In genomic region chr3:194009892-194010533, GRCh38 we compare ENCODE assay signal across 18 cellular contexts.
DNase-seq lines count a peak whose midpoint lies in the region; ATAC-seq, FAIRE-seq and TF ChIP-seq lines count a peak whose summit lies in the region.
"Had no signal": no experiment of that assay in that cellular context is flagged by ENCODE, and none has a peak within 500 bp of the region (broad histone marks: within the 10 kb centered on the region; RNA-seq: fewer than 3 reads in every experiment).

No MANE protein-coding gene starts in this region.

- H4K20me1 ChIP-seq in HCT116 (ENCODE audit: insufficient read depth), result no peaks in the 10 kb centered on the region

- no peak overlapping the region for H2BK5ac ChIP-seq in mesendoderm (ENCODE audit: low read length)

- no peaks in the 10 kb centered on the region for H3K79me1 ChIP-seq in mesendoderm (ENCODE audit: low read length)

- TF ChIP-seq POLR2A in HCT116 (IDR thresholded peaks at IDR 0.05; ENCODE audit: borderline replicate concordance, extremely low read depth, insufficient read depth, insufficient read length), result no peak

- no peak overlapping the region for H4K8ac ChIP-seq in mesendoderm (ENCODE audit: low read depth, low read length)

- H3K4me3 Mint-ChIP-seq in Calu3 (ENCODE audit: low read depth, unreplicated experiment) (no peak overlapping the region), WTC11 (no peak overlapping the region)
- H3K4me3 Mint-ChIP-seq: activated T-helper 17 cell treated with anti-CD3 and anti-CD28 coated beads, Interleukin-2, amount 50 U/mL, for 72 hours had no signal

- TF ChIP-seq CTCF in Calu3 (IDR thresholded peaks at IDR 0.05; ENCODE audit: unreplicated experiment) (no peak), HCT116 (IDR thresholded peaks at IDR 0.05 in 2 of 3, conservative IDR thresholded peaks at IDR 0.05 in 1 of 3; ENCODE audit: borderline replicate concordance in 1 of 3, insufficient read depth in 1 of 3, low read depth in 2 of 3, low read length in 2 of 3) (peak in 1 of 3 experiments; percentile 19; a peak in 2 of 6 replicates), WTC11 (IDR thresholded peaks at IDR 0.05) (no peak)

- no peak overlapping the region for H3K4ac ChIP-seq in mesendoderm (ENCODE audit: low read depth, low read length)

- POLR2A ChIA-PET in HCT116 (lab: Charles Lee), result no interaction called here
- POLR2A ChIA-PET in WTC11 (lab: Charles Lee), result interaction anchor here (0.9 kb wide), 1 partner anchor 125 kb away, joined by 3 read pairs; no protein-coding TSS in a partner anchor

- H3K9ac ChIP-seq in HCT116 (ENCODE audit: low read length), result no peak overlapping the region
- H3K9ac ChIP-seq in mesendoderm (ENCODE audit: low read length), result no peak overlapping the region

- H3K4me3 ChIP-seq in HCT116 (replicated peaks in 1 of 2; ENCODE audit: low read depth in 1 of 2, low read length in 2 of 2) (no peak overlapping the region), mesendoderm (ENCODE audit: low read length) (no peak overlapping the region)
- H3K4me3 ChIP-seq: esophagus muscularis mucosa, K562, SJCRH30 had no signal

- H3K56ac ChIP-seq in mesendoderm (ENCODE audit: low read length), result no peak overlapping the region

- H3K9me3 Mint-ChIP-seq in Calu3 (ENCODE audit: low read depth, unreplicated experiment), result no peaks in the 10 kb centered on the region
- no peaks in the 10 kb centered on the region for H3K9me3 Mint-ChIP-seq in WTC11
- H3K9me3 Mint-ChIP-seq: activated T-helper 17 cell treated with anti-CD3 and anti-CD28 coated beads, Interleukin-2, amount 50 U/mL, for 72 hours had no signal

- TF ChIP-seq RAD21 in HCT116 (IDR thresholded peaks at IDR 0.05; ENCODE audit: low read depth), result no peak

- H3K9me3 ChIP-seq in HCT116 (ENCODE audit: control insufficient read depth in 1 of 2, insufficient read depth in 1 of 2, low read depth in 1 of 2, low read length in 2 of 2), result no peaks in the 10 kb centered on the region
- H3K9me3 ChIP-seq: esophagus muscularis mucosa, SJCRH30 had no signal

- no peak overlapping the region for H3K18ac ChIP-seq in mesendoderm (ENCODE audit: low read length)

- no peak overlapping the region for H3K27ac ChIP-seq in HCT116 (ENCODE audit: low read depth, low read length)
- no peak overlapping the region for H3K27ac ChIP-seq in mesendoderm (ENCODE audit: low read depth, low read length)
- H3K27ac ChIP-seq: esophagus muscularis mucosa, SJCRH30 had no signal

- RAD21 ChIA-PET in HCT116 (lab: Charles Lee; ENCODE audit: low non-redundant PET in 1 of 2, low total read pairs in 2 of 2, uncharacterized antibody in 2 of 2, unreplicated experiment in 2 of 2), result no interaction called here

- H3K23ac ChIP-seq in mesendoderm (ENCODE audit: low read length), result no peak overlapping the region

- ATAC-seq in HCT116 (peak; percentile 81), WTC11 (peak; percentile 69), HG03139 (IDR thresholded peaks at IDR 0.05; ENCODE audit: unreplicated experiment) (no peak)
- ATAC-seq: activated T-helper 17 cell treated with anti-CD3 and anti-CD28 coated beads, Interleukin-2, amount 50 U/mL, for 72 hours; K562 had no signal

- H3K27me3 Mint-ChIP-seq in Calu3 (ENCODE audit: unreplicated experiment) (no peaks in the 10 kb centered on the region), WTC11 (ENCODE audit: low read depth) (peaks cover 51% of the 10 kb centered on the region)

- H3K4me2 ChIP-seq in HCT116 (ENCODE audit: low read length) (no peak overlapping the region), mesendoderm (ENCODE audit: low read length) (no peak overlapping the region)

- no peak for FAIRE-seq in RCC 7860 (lab: Jason Lieb, UNC)
- FAIRE-seq: bronchial epithelial cell, GM12891, K562 had no signal

- H3K27ac Mint-ChIP-seq in Calu3 (ENCODE audit: unreplicated experiment) (peak overlapping the region; percentile 15), WTC11 (no peak overlapping the region)
- H3K27ac Mint-ChIP-seq: activated T-helper 17 cell treated with anti-CD3 and anti-CD28 coated beads, Interleukin-2, amount 50 U/mL, for 72 hours had no signal

- CTCF ChIA-PET in Calu3 (lab: Charles Lee), result no interaction called here
- CTCF ChIA-PET in HCT116 (lab: Charles Lee), result no interaction called here
- CTCF ChIA-PET in WTC11 (lab: Charles Lee), result interaction anchor here (0.6 to 1.0 kb wide), 3 partner anchors 15 to 48 kb away, joined by 3 to 4 read pairs (median 3); no protein-coding TSS in a partner anchor

- H2AK5ac ChIP-seq in mesendoderm (ENCODE audit: low read length), result no peak overlapping the region

- H3K4me1 Mint-ChIP-seq in Calu3 (ENCODE audit: low read depth, unreplicated experiment) (peaks cover 48% of the 10 kb centered on the region), WTC11 (peaks cover 37% of the 10 kb centered on the region)
- H3K4me1 Mint-ChIP-seq: activated T-helper 17 cell treated with anti-CD3 and anti-CD28 coated beads, Interleukin-2, amount 50 U/mL, for 72 hours had no signal

- H3K36me3 ChIP-seq in HCT116 (ENCODE audit: control insufficient read depth in 1 of 2, insufficient read depth in 2 of 2, low read length in 2 of 2) (no peaks in the 10 kb centered on the region), mesendoderm (ENCODE audit: control insufficient read depth, insufficient read depth, low read length) (no peaks in the 10 kb centered on the region)
- H3K36me3 ChIP-seq: esophagus muscularis mucosa, SJCRH30 had no signal

- H3K4me1 ChIP-seq in HCT116 (ENCODE audit: control insufficient read depth in 1 of 2, insufficient read depth in 2 of 2, low read length in 2 of 2) (peaks cover 0 to 5% of the 10 kb centered on the region in 2 experiments; a peak in 2 of 4 replicates), mesendoderm (ENCODE audit: control insufficient read depth, low read depth, low read length) (no peaks in the 10 kb centered on the region)

- no peak overlapping the region for H4K5ac ChIP-seq in mesendoderm (ENCODE audit: low read length)

- H3K36me3 Mint-ChIP-seq in Calu3 (ENCODE audit: insufficient read depth, unreplicated experiment) (peaks cover 5% of the 10 kb centered on the region), WTC11 (no peaks in the 10 kb centered on the region)

- no peak overlapping the region for H2BK15ac ChIP-seq in mesendoderm (replicated peaks; ENCODE audit: low read depth)

- no TSS peak for BruUV-seq in Calu3 (replicated peaks; lab: Mats Ljungman, UMichigan)
- BruUV-seq in HCT116 (replicated peaks; lab: Mats Ljungman, UMichigan), result no TSS peak

- H3K27me3 ChIP-seq in HCT116 (ENCODE audit: insufficient read depth, low read length) (no peaks in the 10 kb centered on the region; the same call in 1 of the 2 replicates), mesendoderm (ENCODE audit: insufficient read depth, low read length, poor library complexity) (no peaks in the 10 kb centered on the region)
- H3K27me3 ChIP-seq: esophagus muscularis mucosa, SJCRH30 had no signal

- H2AFZ ChIP-seq in HCT116 (ENCODE audit: low read depth, low read length, poor library complexity, severe bottlenecking), result no peak overlapping the region

- intact Hi-C loops in Calu3 (cut with micrococcal nuclease; ENCODE audit: unreplicated experiment) (loop anchor here (5.0 to 10.0 kb wide), 3 partner anchors 158 to 345 kb away; no protein-coding TSS in a partner anchor), HCT116 (cut with micrococcal nuclease) (no loop called here)

- no peaks in the 10 kb centered on the region for H3K9me2 ChIP-seq in HCT116 (ENCODE audit: insufficient read depth)

- no peak overlapping the region for H2BK120ac ChIP-seq in mesendoderm (ENCODE audit: low read depth, low read length)

- WGBS in mesendoderm (ENCODE audit: extremely low coverage, insufficient coverage, low lambda C conversion rate), result no CpG with 5 or more reads among the region's 4 CpGs

- DNase-seq in Calu3 (peak; percentile 34), HCT116 (ENCODE audit: low read depth, low spot score) (no peak), WTC11 (ENCODE audit: low spot score) (peak; percentile 28), mesendoderm (peak; percentile 83), NCI-H1436 treated with DMSO at 0.1 percent for 48 hours (lab: John Stamatoyannopoulos, UW) (no peak), T-helper 9 cell (no peak), RCC 7860 (ENCODE audit: low spot score) (no peak)
- DNase-seq: GF-D8; NCI-H1048; NCI-H345; SJCRH30; stimulated activated CD4-positive, alpha-beta T cell treated with anti-CD3 and anti-CD28 coated beads, Interleukin-4, amount 100 ng/mL, for 1 hour had no signal

- H3K79me2 ChIP-seq in HCT116 (ENCODE audit: insufficient read depth, low read length) (no peaks in the 10 kb centered on the region), mesendoderm (ENCODE audit: control insufficient read depth, insufficient read depth, low read length) (no peaks in the 10 kb centered on the region)

TF ChIP-seq in HCT116, 20 proteins besides CTCF, POLR2A, EP300 and RAD21 (continues in another document):
- TF ChIP-seq CBX3 (IDR thresholded peaks at IDR 0.05; ENCODE audit: low read depth), result no peak

TF ChIP-seq in WTC11, 78 proteins besides CTCF, POLR2A, EP300 and RAD21 (continues in another document):
- no peak for TF ChIP-seq E2F5 (CRISPR knock-in tag; IDR thresholded peaks at IDR 0.05)
- no peak for TF ChIP-seq NFATC4 (CRISPR knock-in tag; IDR thresholded peaks at IDR 0.05)
- TF ChIP-seq ZNF512 (CRISPR knock-in tag; IDR thresholded peaks at IDR 0.05; ENCODE audit: borderline replicate concordance), result no peak
- no peak for TF ChIP-seq CDX4 (CRISPR knock-in tag; IDR thresholded peaks at IDR 0.05; ENCODE audit: borderline replicate concordance)

Comparison
In these comparisons a context has a peak if more than half of its experiments do, and no peak if none do; other contexts are left out.
1. DNase-seq: peak in Calu3 (single experiment), WTC11 (single experiment) and mesendoderm (single experiment); none in HCT116 (single experiment), NCI-H1436 treated with DMSO at 0.1 percent for 48 hours (single experiment), T-helper 9 cell (single experiment) and RCC 7860 (single experiment).